ENCODE assay signal across 17 cellular contexts in the genomic region with DNA sequence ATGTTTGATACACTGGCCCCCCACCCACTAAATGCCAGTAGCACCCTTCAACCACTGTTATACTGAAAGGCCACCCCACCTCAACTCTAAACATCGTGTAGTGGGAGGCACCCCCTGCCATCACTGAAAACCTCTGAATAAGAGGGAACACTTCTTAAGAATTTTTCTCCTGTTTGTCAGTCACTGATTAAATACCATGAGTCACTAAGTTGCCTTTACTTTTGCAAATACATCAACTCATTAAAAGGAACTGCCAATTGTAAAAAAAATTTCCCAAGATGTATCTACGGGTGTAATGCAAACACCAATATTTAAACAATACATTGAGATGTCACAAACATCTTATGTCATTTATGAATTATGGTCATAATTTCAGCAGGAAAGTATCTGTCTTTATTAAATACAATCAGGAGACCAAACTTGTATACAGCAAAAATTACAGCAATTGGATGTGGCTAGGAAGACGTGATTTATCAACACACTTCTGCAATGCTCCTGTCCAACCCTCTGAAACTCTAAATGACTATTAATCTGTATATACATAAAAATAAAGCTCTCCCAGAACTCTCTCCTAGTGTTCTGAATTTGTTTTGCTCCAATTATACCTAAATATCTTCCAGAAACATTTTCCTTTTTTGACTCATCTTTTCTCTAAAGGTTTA.
DNase-seq lines count a peak whose midpoint lies in the region; ATAC-seq and TF ChIP-seq lines count a peak whose summit lies in the region.
"Had no signal": no experiment of that assay in that cellular context is flagged by ENCODE, and none has a peak within 500 bp of the region (broad histone marks: within the 10 kb centered on the region; RNA-seq: fewer than 3 reads in every experiment).

No MANE protein-coding gene starts in this region.

- H3K27ac ChIP-seq in mesodermal cell (ENCODE audit: low read depth, low read length, severe bottlenecking) = peak overlapping the region; percentile 52
- H3K27ac ChIP-seq: coronary artery, hepatocyte had no signal

- H3K4me3 ChIP-seq in cardiac fibroblast (replicated peaks in 1 of 2; ENCODE audit: low read depth in 2 of 2, low read length in 2 of 2) (no peak overlapping the region), mesodermal cell (ENCODE audit: extremely low read depth, insufficient read depth, low read length, poor library complexity, severe bottlenecking) (no peak overlapping the region)
- H3K4me3 ChIP-seq: coronary artery, hepatocyte had no signal

- peaks cover 65% of the 10 kb centered on the region for H3K36me3 ChIP-seq in mesodermal cell (ENCODE audit: control insufficient read depth, insufficient read depth, low read length)

- DNase-seq in EL = peak; percentile 73
- DNase-seq in NCI-H226 = peak; percentile 60
- DNase-seq in cardiac fibroblast (ENCODE audit: low read depth in 2 of 2) = peak; percentile 41 to 62
- DNase-seq in DMS114 treated with DMSO at 0.1 percent for 48 hours (lab: John Stamatoyannopoulos, UW; ENCODE audit: unreplicated experiment) = no peak
- DNase-seq in Right ventricle myocardium superior = no peak
- no peak for DNase-seq in NCI-H1436 (lab: John Stamatoyannopoulos, UW)
- DNase-seq: activated CD4-positive, alpha-beta memory T cell treated with anti-CD3 and anti-CD28 coated beads for 36 hours; activated T-cell treated with anti-CD3 and anti-CD28 coated beads, Interleukin-2, amount 50 U/mL, for 48 hours; DMS153; H7; NCI-H1092 treated with DMSO at 0.1 percent for 48 hours; NCI-H345; occipital lobe had no signal

- H3K4me1 ChIP-seq in mesodermal cell (ENCODE audit: control insufficient read depth, insufficient read depth, low read length, poor library complexity, severe bottlenecking) = peaks cover 21% of the 10 kb centered on the region

- no peak for TF ChIP-seq CTCF in cardiac fibroblast (IDR thresholded peaks at IDR 0.05; ENCODE audit: low read depth, low read length)

- no peaks in the 10 kb centered on the region for H3K9me3 ChIP-seq in mesodermal cell (ENCODE audit: control insufficient read depth, low read length)

- ATAC-seq in Right ventricle myocardium superior (ENCODE audit: poor library complexity) (no peak), HG03196 (IDR thresholded peaks at IDR 0.05; ENCODE audit: unreplicated experiment) (no peak)

- WGBS in mesodermal cell (ENCODE audit: insufficient coverage in 2 of 2), 2 experiments = 89% methylated on average over 1 of the region's 3 CpGs; no CpG with 5 or more reads in 1 of the 2 experiments

- intact Hi-C loops in Right ventricle myocardium superior (cut with DNase I) = no loop called here

Comparison
In these comparisons a context has a peak if more than half of its experiments do, and no peak if none do; other contexts are left out.
1. DNase-seq: peak in EL (single experiment), NCI-H226 (single experiment) and cardiac fibroblast (2 of 2); none in DMS114 treated with DMSO at 0.1 percent for 48 hours (single experiment), Right ventricle myocardium superior (single experiment) and NCI-H1436 (single experiment).